14 cellular contexts compared by ENCODE assay signal in the genomic region with DNA sequence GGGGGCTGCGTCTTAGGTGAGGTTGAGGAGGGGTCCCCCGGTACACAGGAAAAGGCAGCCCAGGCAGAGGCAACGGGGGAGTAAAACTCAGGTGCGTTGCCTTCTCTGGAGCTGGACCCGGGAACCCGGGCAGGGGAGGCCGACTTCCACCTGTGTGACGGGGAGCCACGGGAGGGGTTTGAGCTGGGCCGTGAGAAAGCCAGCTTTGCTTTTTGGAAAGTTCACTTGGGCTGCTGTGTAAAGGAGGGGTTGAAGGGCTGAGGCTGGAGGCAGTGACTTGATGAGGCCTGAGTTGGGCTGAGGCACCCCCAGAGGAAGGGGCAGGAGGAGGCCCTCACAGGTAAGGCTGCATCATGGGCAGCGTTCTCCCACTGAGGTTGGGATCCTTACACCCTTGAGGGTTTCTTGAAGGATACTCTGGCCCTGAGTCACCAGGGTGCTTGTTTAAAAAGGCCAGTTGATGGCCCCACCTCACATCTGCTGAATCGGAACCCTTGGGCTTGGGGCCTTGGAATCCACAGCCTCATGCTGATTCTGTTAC. TPM values are rescaled to one million over a fixed set of nuclear protein-coding genes. Genes with fewer than 3 reads are reported as not detected.
DNase-seq lines count a peak whose midpoint lies in the region; ATAC-seq and TF ChIP-seq lines count a peak whose summit lies in the region.
"Had no signal": no experiment of that assay in that cellular context is flagged by ENCODE, and none has a peak within 500 bp of the region (broad histone marks: within the 10 kb centered on the region; RNA-seq: fewer than 3 reads in every experiment).

No MANE protein-coding gene starts in this region.

- no peaks in the 10 kb centered on the region for H3K9me3 Mint-ChIP-seq in activated T-cell treated with anti-CD3 and anti-CD28 coated beads, Interleukin-2, amount 50 U/mL, for 72 hours
- H3K9me3 Mint-ChIP-seq: nephron progenitor cell, T-cell had no signal

- peaks cover 9% of the 10 kb centered on the region for H3K4me1 ChIP-seq in lower lobe of right lung
- peaks cover 0 to 44% (median 32%) of the 10 kb centered on the region in 4 donors for H3K4me1 ChIP-seq in tibial artery

- no peaks in the 10 kb centered on the region for H3K36me3 ChIP-seq in lower lobe of right lung
- no peaks in the 10 kb centered on the region for H3K36me3 ChIP-seq in tibial artery

- DNase-seq in activated effector memory CD4-positive, alpha-beta T cell treated with anti-CD3 and anti-CD28 coated beads, Interleukin-2, amount 50 U/mL, for 16 hours: peak; percentile 49
- no peak for DNase-seq in activated effector memory CD4-positive, alpha-beta T cell treated with Interleukin-2 at 50 U/mL for 16 hours
- peak in 5 of 10 donors; percentile 19 to 41 (median 31) for DNase-seq in dorsolateral prefrontal cortex
- peak; percentile 17 for DNase-seq in lower lobe of right lung
- peak in 1 of 2 donors; percentile 61 for DNase-seq in tibial artery
- no peak for DNase-seq in activated T-cell treated with anti-CD3 and anti-CD28 coated beads, Interleukin-2, amount 50 U/mL, for 72 hours
- no peak for DNase-seq in NCI-H82 treated with DMSO at 0.1 percent for 48 hours (lab: John Stamatoyannopoulos, UW; ENCODE audit: unreplicated experiment)
- DNase-seq: NCI-H748 treated with DMSO at 0.1 percent for 48 hours, T-cell had no signal

- intact Hi-C loops in dorsolateral prefrontal cortex (cut with DNase I) (loop anchor here in 1 of 2 donors (5.0 kb wide), 2 partner anchors 92 to 292 kb away; a partner anchor contains a TSS), lower lobe of right lung (cut with DNase I) (no loop called here), tibial artery (cut with DNase I; ENCODE audit: low total_unique reads) (no loop called here)

- ATAC-seq in lower lobe of right lung: peak in 1 of 2 donors; percentile 31
- no peak for ATAC-seq in activated T-cell treated with anti-CD3 and anti-CD28 coated beads, Interleukin-2, amount 50 U/mL, for 72 hours (replicated peaks in 1 of 2)
- ATAC-seq in HG03521 (IDR thresholded peaks at IDR 0.05; ENCODE audit: unreplicated experiment): no peak
- ATAC-seq: T-cell had no signal

- H3K27me3 Mint-ChIP-seq in activated T-cell treated with anti-CD3 and anti-CD28 coated beads, Interleukin-2, amount 50 U/mL, for 72 hours (ENCODE audit: low read depth): peaks cover 37% of the 10 kb centered on the region

- peak overlapping the region in 1 of 2 donors; percentile 37 for H3K4me3 Mint-ChIP-seq in activated T-cell treated with anti-CD3 and anti-CD28 coated beads, Interleukin-2, amount 50 U/mL, for 72 hours
- H3K4me3 Mint-ChIP-seq: nephron progenitor cell had no signal

- no peak overlapping the region for H3K27ac Mint-ChIP-seq in activated T-cell treated with anti-CD3 and anti-CD28 coated beads, Interleukin-2, amount 50 U/mL, for 72 hours
- H3K27ac Mint-ChIP-seq: brain, nephron progenitor cell, T-cell had no signal

- peaks cover 11% of the 10 kb centered on the region for H3K4me1 Mint-ChIP-seq in activated T-cell treated with anti-CD3 and anti-CD28 coated beads, Interleukin-2, amount 50 U/mL, for 72 hours (ENCODE audit: low read depth)
- H3K4me1 Mint-ChIP-seq: nephron progenitor cell had no signal

- H3K36me3 Mint-ChIP-seq in activated T-cell treated with anti-CD3 and anti-CD28 coated beads, Interleukin-2, amount 50 U/mL, for 72 hours (ENCODE audit: insufficient read depth in 2 of 2): no peaks in the 10 kb centered on the region
- H3K36me3 Mint-ChIP-seq: brain had no signal

- H3K27me3 ChIP-seq in dorsolateral prefrontal cortex: no peaks in the 10 kb centered on the region
- H3K27me3 ChIP-seq in lower lobe of right lung (ENCODE audit: low read depth): peaks cover 4% of the 10 kb centered on the region
- no peaks in the 10 kb centered on the region for H3K27me3 ChIP-seq in tibial artery

- peak overlapping the region in 53 of 59 donors; percentile 18 to 70 (median 53) for H3K4me3 ChIP-seq in dorsolateral prefrontal cortex
- H3K4me3 ChIP-seq in lower lobe of right lung: peak overlapping the region; percentile 59
- peak overlapping the region; percentile 47 to 60 for H3K4me3 ChIP-seq in tibial artery

- H3K9me3 ChIP-seq in lower lobe of right lung (no peaks in the 10 kb centered on the region), tibial artery (no peaks in the 10 kb centered on the region)

- H3K27ac ChIP-seq in dorsolateral prefrontal cortex: peak overlapping the region in 51 of 59 donors; percentile 36 to 94 (median 84)
- no peak overlapping the region for H3K27ac ChIP-seq in lower lobe of right lung
- peak overlapping the region; percentile 52 to 62 for H3K27ac ChIP-seq in tibial artery

- TF ChIP-seq CTCF in dorsolateral prefrontal cortex (IDR thresholded peaks at IDR 0.05 in 54 of 56, conservative IDR thresholded peaks at IDR 0.05 in 2 of 56; ENCODE audit: low read depth in 1 of 56, partially characterized antibody in 56 of 56): no peak
- no peak for TF ChIP-seq CTCF in lower lobe of right lung (IDR thresholded peaks at IDR 0.05)
- no peak for TF ChIP-seq CTCF in tibial artery (IDR thresholded peaks at IDR 0.05)

RNA-seq across cellular contexts. Expression of a gene that starts 47.2 kb away (rescaled TPM):
- total RNA-seq in dorsolateral prefrontal cortex (1 to 10 TPM in 15 of 120 experiments, under 1 TPM in 34, not detected in 71; 0.27 to 3.1 (median 0.79) TPM), lower lobe of right lung (1.2 TPM)
- total RNA-seq in activated T-cell treated with anti-CD3 and anti-CD28 coated beads, Interleukin-2, amount 50 U/mL, for 72 hours: not detected
- total RNA-seq: A172, G401 had no signal

Comparison
In these comparisons a context has a peak if more than half of its experiments do, and no peak if none do; other contexts are left out.
1. DNase-seq: peak in activated effector memory CD4-positive, alpha-beta T cell treated with anti-CD3 and anti-CD28 coated beads, Interleukin-2, amount 50 U/mL, for 16 hours (single experiment) and lower lobe of right lung (single experiment); none in activated effector memory CD4-positive, alpha-beta T cell treated with Interleukin-2 at 50 U/mL for 16 hours (single experiment), activated T-cell treated with anti-CD3 and anti-CD28 coated beads, Interleukin-2, amount 50 U/mL, for 72 hours (0 of 2) and NCI-H82 treated with DMSO at 0.1 percent for 48 hours (single experiment).
2. Peak in every context shown above with its lines, with median percentiles within 50 percentile points of each other: H3K4me3 ChIP-seq.